ENCODE assay signal across 27 cellular contexts in genomic region chr20:15245896-15246295, GRCh38.
DNase-seq lines count a peak whose midpoint lies in the region; ATAC-seq, FAIRE-seq and TF ChIP-seq lines count a peak whose summit lies in the region.
"Had no signal": no experiment of that assay in that cellular context is flagged by ENCODE, and none has a peak within 500 bp of the region (broad histone marks: within the 10 kb centered on the region; RNA-seq: fewer than 3 reads in every experiment).

No MANE protein-coding gene starts in this region.

- no peak for FAIRE-seq in bronchial epithelial cell (lab: Jason Lieb, UNC)
- FAIRE-seq: A204.1, GM12878, GM12892, GM18507 had no signal

- peaks cover 5% of the 10 kb centered on the region for H3K4me1 ChIP-seq in mammary epithelial cell (ENCODE audit: insufficient read depth, low read length)
- H3K4me1 ChIP-seq in foreskin keratinocyte = peaks cover 16% of the 10 kb centered on the region
- H3K4me1 ChIP-seq: BLaER1 treated with 17β-estradiol and CSF1 and Interleukin-3, amounts not matched to agents 10 nM and 100 nM; Caco-2 had no signal

- TF ChIP-seq CTCF in mammary epithelial cell (conservative IDR thresholded peaks at IDR 0.05 in 1 of 2, IDR thresholded peaks at IDR 0.05 in 1 of 2; ENCODE audit: extremely low read depth in 1 of 2, insufficient read depth in 1 of 2, low read depth in 1 of 2, low read length in 2 of 2) (no peak), MCF 10A (IDR thresholded peaks at IDR 0.05; ENCODE audit: unreplicated experiment) (no peak), bronchial epithelial cell (IDR thresholded peaks at IDR 0.05; ENCODE audit: insufficient read depth, low read length, severe bottlenecking) (no peak), foreskin keratinocyte (conservative IDR thresholded peaks at IDR 0.05) (no peak)

- BruUV-seq in mammary epithelial cell (replicated peaks; lab: Mats Ljungman, UMichigan) (no TSS peak), MCF 10A (replicated peaks; lab: Mats Ljungman, UMichigan) (no TSS peak)

- WGBS in mammary epithelial cell (ENCODE audit: low coverage, missing lambda C conversion rate) = 0% methylated on average over 2 of the region's 2 CpGs

- H3K27me3 Mint-ChIP-seq in MCF 10A (ENCODE audit: insufficient read depth, unreplicated experiment) = no peaks in the 10 kb centered on the region
- H3K27me3 Mint-ChIP-seq in activated naive CD8-positive, alpha-beta T cell treated with anti-CD3 and anti-CD28 coated beads, Interleukin-2, amount 50 U/mL, for 24 hours = no peaks in the 10 kb centered on the region
- H3K27me3 Mint-ChIP-seq: B cell; CD4-positive, alpha-beta T cell had no signal

- H3K27ac ChIP-seq in mammary epithelial cell (ENCODE audit: insufficient read depth, low read depth, low read length) = no peak overlapping the region
- H3K27ac ChIP-seq in foreskin keratinocyte = no peak overlapping the region
- H3K27ac ChIP-seq: BLaER1 treated with 17β-estradiol and CSF1 and Interleukin-3, amounts not matched to agents 10 nM and 100 nM; C4-2B had no signal

- in situ Hi-C loops in mammary epithelial cell (cut with MboI; ENCODE audit: low sequenced_read_pairs in 2 of 2) = loop anchor here in 1 of 2 donors (25.0 kb wide), 1 partner anchor 259 kb away; no protein-coding TSS in a partner anchor

- CTCF ChIA-PET in mammary epithelial cell (lab: Charles Lee; ENCODE audit: low non-redundant PET) (no interaction called here), MCF 10A (lab: Yijun Ruan, JAX) (interaction anchor here (0.7 kb wide), 2 partner anchors 57 to 287 kb away, joined by 3 read pairs; no protein-coding TSS in a partner anchor)

- intact Hi-C loops in mammary epithelial cell (cut with micrococcal nuclease) = no loop called here
- intact Hi-C loops in MCF 10A (cut with micrococcal nuclease) = no loop called here

- POLR2A ChIA-PET in MCF 10A (lab: Yijun Ruan, JAX) = interaction anchor here (0.7 to 1.3 kb wide), 3 partner anchors 13 to 283 kb away, joined by 3 read pairs; no protein-coding TSS in a partner anchor

- H3K9me3 Mint-ChIP-seq in MCF 10A (ENCODE audit: unreplicated experiment) = no peaks in the 10 kb centered on the region
- H3K9me3 Mint-ChIP-seq in activated naive CD8-positive, alpha-beta T cell treated with anti-CD3 and anti-CD28 coated beads, Interleukin-2, amount 50 U/mL, for 24 hours = peaks cover 10% of the 10 kb centered on the region

- H3K36me3 Mint-ChIP-seq in MCF 10A (ENCODE audit: insufficient read depth, unreplicated experiment) = no peaks in the 10 kb centered on the region
- no peaks in the 10 kb centered on the region for H3K36me3 Mint-ChIP-seq in activated naive CD8-positive, alpha-beta T cell treated with anti-CD3 and anti-CD28 coated beads, Interleukin-2, amount 50 U/mL, for 24 hours (ENCODE audit: low read depth)
- H3K36me3 Mint-ChIP-seq: CD8-positive, alpha-beta T cell had no signal

- no peaks in the 10 kb centered on the region for H4K20me1 ChIP-seq in mammary epithelial cell (ENCODE audit: insufficient read depth, low read length)
- H4K20me1 ChIP-seq: BLaER1 treated with 17β-estradiol and CSF1 and Interleukin-3, amounts not matched to agents 10 nM and 100 nM had no signal

- no peak for DNase-seq in mammary epithelial cell
- DNase-seq in MCF 10A (ENCODE audit: unreplicated experiment) = no peak
- peak; percentile 41 for DNase-seq in bronchial epithelial cell (ENCODE audit: low read depth)
- peak; percentile 52 to 75 for DNase-seq in foreskin keratinocyte
- no peak for DNase-seq in activated naive CD8-positive, alpha-beta T cell treated with anti-CD3 and anti-CD28 coated beads, Interleukin-2, amount 50 U/mL, for 24 hours
- no peak for DNase-seq in activated naive CD4-positive, alpha-beta T cell (lab: John Stamatoyannopoulos, UW)
- DNase-seq in NCI-H2029 treated with DMSO at 0.1 percent for 48 hours (lab: John Stamatoyannopoulos, UW) = no peak
- DNase-seq: 8988T; AML-193; Caco-2; Calu3; CD4-positive, alpha-beta T cell; CD8-positive, alpha-beta T cell; DMS 273 treated with DMSO at 0.1 percent for 48 hours; DMS153; DMS53; DMS79; DND-41; EL; GDM1 had no signal

- H3K4me3 ChIP-seq in mammary epithelial cell (replicated peaks in 1 of 3; ENCODE audit: insufficient read depth in 1 of 3, low read depth in 2 of 3, low read length in 3 of 3) (no peak overlapping the region), bronchial epithelial cell (ENCODE audit: low read depth, low read length) (no peak overlapping the region)
- H3K4me3 ChIP-seq: BLaER1 treated with 17β-estradiol and CSF1 and Interleukin-3, amounts not matched to agents 10 nM and 100 nM; GM12878 had no signal

- dilution Hi-C loops in mammary epithelial cell (cut with HindIII; ENCODE audit: low sequenced_read_pairs) = no loop called here

- peak; percentile 32 for ATAC-seq in foreskin keratinocyte
- no peak for ATAC-seq in activated naive CD8-positive, alpha-beta T cell treated with anti-CD3 and anti-CD28 coated beads, Interleukin-2, amount 50 U/mL, for 24 hours
- ATAC-seq: CD8-positive, alpha-beta T cell; GM12878 had no signal

- H3K79me2 ChIP-seq in mammary epithelial cell (ENCODE audit: insufficient read depth, low read length) = no peaks in the 10 kb centered on the region

- no peaks in the 10 kb centered on the region for H3K27me3 ChIP-seq in mammary epithelial cell (ENCODE audit: insufficient read depth, low read length)
- no peaks in the 10 kb centered on the region for H3K27me3 ChIP-seq in bronchial epithelial cell (ENCODE audit: control insufficient read depth, insufficient read depth, low read length)
- no peaks in the 10 kb centered on the region for H3K27me3 ChIP-seq in foreskin keratinocyte
- H3K27me3 ChIP-seq: BLaER1 treated with 17β-estradiol and CSF1 and Interleukin-3, amounts not matched to agents 10 nM and 100 nM had no signal

- H3K4me2 ChIP-seq in mammary epithelial cell (ENCODE audit: insufficient read depth, low read depth, low read length) = peak overlapping the region; percentile 0
- H3K4me2 ChIP-seq: BLaER1 treated with 17β-estradiol and CSF1 and Interleukin-3, amounts not matched to agents 10 nM and 100 nM had no signal

- H2AFZ ChIP-seq in mammary epithelial cell (ENCODE audit: low read depth, low read length) = peak overlapping the region; percentile 63

- no peak overlapping the region for H3K4me3 Mint-ChIP-seq in MCF 10A (ENCODE audit: unreplicated experiment)
- H3K4me3 Mint-ChIP-seq in activated naive CD8-positive, alpha-beta T cell treated with anti-CD3 and anti-CD28 coated beads, Interleukin-2, amount 50 U/mL, for 24 hours = no peak overlapping the region
- H3K4me3 Mint-ChIP-seq: B cell; CD4-positive, alpha-beta T cell; CD8-positive, alpha-beta T cell had no signal

- H3K27ac Mint-ChIP-seq in MCF 10A (ENCODE audit: low read depth, unreplicated experiment) = no peak overlapping the region
- H3K27ac Mint-ChIP-seq in activated naive CD8-positive, alpha-beta T cell treated with anti-CD3 and anti-CD28 coated beads, Interleukin-2, amount 50 U/mL, for 24 hours = no peak overlapping the region
- H3K27ac Mint-ChIP-seq: B cell; CD4-positive, alpha-beta T cell; CD8-positive, alpha-beta T cell had no signal

- no peak overlapping the region for H3K9ac ChIP-seq in mammary epithelial cell (ENCODE audit: insufficient read depth, low read length)
- H3K9ac ChIP-seq: BLaER1 treated with 17β-estradiol and CSF1 and Interleukin-3, amounts not matched to agents 10 nM and 100 nM had no signal

- no peaks in the 10 kb centered on the region for H3K9me3 ChIP-seq in mammary epithelial cell (replicated peaks; ENCODE audit: insufficient read depth, low read length)
- H3K9me3 ChIP-seq: BLaER1 treated with 17β-estradiol and CSF1 and Interleukin-3, amounts not matched to agents 10 nM and 100 nM; Caco-2 had no signal

- H3K36me3 ChIP-seq in mammary epithelial cell (ENCODE audit: insufficient read depth, low read length) (no peaks in the 10 kb centered on the region), bronchial epithelial cell (ENCODE audit: control insufficient read depth, insufficient read depth, low read length) (no peaks in the 10 kb centered on the region)
- H3K36me3 ChIP-seq: BLaER1 treated with 17β-estradiol and CSF1 and Interleukin-3, amounts not matched to agents 10 nM and 100 nM had no signal

- no peaks in the 10 kb centered on the region for H3K4me1 Mint-ChIP-seq in MCF 10A (ENCODE audit: insufficient read depth, unreplicated experiment)
- H3K4me1 Mint-ChIP-seq in activated naive CD8-positive, alpha-beta T cell treated with anti-CD3 and anti-CD28 coated beads, Interleukin-2, amount 50 U/mL, for 24 hours = no peaks in the 10 kb centered on the region

Comparison
In these comparisons a context has a peak if more than half of its experiments do, and no peak if none do; other contexts are left out.
1. DNase-seq: peak in bronchial epithelial cell (single experiment) and foreskin keratinocyte (2 of 2); none in mammary epithelial cell (single experiment), MCF 10A (single experiment), activated naive CD8-positive, alpha-beta T cell treated with anti-CD3 and anti-CD28 coated beads, Interleukin-2, amount 50 U/mL, for 24 hours (single experiment), activated naive CD4-positive, alpha-beta T cell (0 of 4) and NCI-H2029 treated with DMSO at 0.1 percent for 48 hours (single experiment).